ENCODE assay signal across 17 cellular contexts in genomic region chr7:157368955-157369354, GRCh38.
"Had no signal": no experiment of that assay in that cellular context is flagged by ENCODE, and none has a peak within 500 bp of the region (broad histone marks: within the 10 kb centered on the region; RNA-seq: fewer than 3 reads in every experiment).

No MANE protein-coding gene starts in this region.

- H3K9me3 ChIP-seq: thyroid gland had no signal

- ATAC-seq: activated T-cell treated with anti-CD3 and anti-CD28 coated beads, Interleukin-2, amount 50 U/mL, for 72 hours; naive thymus-derived CD4-positive, alpha-beta T cell had no signal

- H3K4me1 ChIP-seq: parathyroid adenoma had no signal

- H3K27ac ChIP-seq: cardiac muscle cell, epithelial cell of prostate, hepatocyte, parathyroid adenoma, thyroid gland, VCaP had no signal

- H3K4me2 ChIP-seq: hepatocyte had no signal

- H3K9ac ChIP-seq: parathyroid adenoma had no signal

- H3K4me3 ChIP-seq: cardiac muscle cell, hepatocyte, thyroid gland had no signal

- H3K27me3 Mint-ChIP-seq: activated naive CD8-positive, alpha-beta T cell; naive thymus-derived CD4-positive, alpha-beta T cell had no signal

- H3K4me3 Mint-ChIP-seq: activated naive CD8-positive, alpha-beta T cell; activated T-cell treated with anti-CD3 and anti-CD28 coated beads, Interleukin-2, amount 50 U/mL, for 72 hours had no signal

- DNase-seq: activated CD4-positive, alpha-beta T cell treated with anti-CD3 and anti-CD28 coated beads for 1 hour; activated CD4-positive, alpha-beta T cell treated with anti-CD3 and anti-CD28 coated beads, Interleukin-2, amount 50 U/mL, for 4 hours; activated T-cell treated with anti-CD3 and anti-CD28 coated beads, Interleukin-2, amount 50 U/mL, for 72 hours; amygdala; dermis blood vessel endothelial cell; foreskin fibroblast; mesendoderm; naive thymus-derived CD4-positive, alpha-beta T cell; stimulated activated naive CD4-positive, alpha-beta T cell; T-helper 2 cell; thyroid gland had no signal

- H3K27ac Mint-ChIP-seq: activated naive CD8-positive, alpha-beta T cell; activated T-cell treated with anti-CD3 and anti-CD28 coated beads, Interleukin-2, amount 50 U/mL, for 72 hours had no signal

- H3K9me3 Mint-ChIP-seq: activated T-cell treated with anti-CD3 and anti-CD28 coated beads, Interleukin-2, amount 50 U/mL, for 72 hours; naive thymus-derived CD4-positive, alpha-beta T cell had no signal

- H3K27me3 ChIP-seq: cardiac muscle cell, hepatocyte, thyroid gland had no signal

- H2AFZ ChIP-seq: hepatocyte, parathyroid adenoma had no signal
